Comparison of ENCODE assay signal across 11 cellular contexts in genomic region chr3:120399372-120399771, GRCh38. TPM values are rescaled to one million over a fixed set of nuclear protein-coding genes. Genes with fewer than 3 reads are reported as not detected.
DNase-seq lines count a peak whose midpoint lies in the region; ATAC-seq, FAIRE-seq and TF ChIP-seq lines count a peak whose summit lies in the region.
"Had no signal": no experiment of that assay in that cellular context is flagged by ENCODE, and none has a peak within 500 bp of the region (broad histone marks: within the 10 kb centered on the region; RNA-seq: fewer than 3 reads in every experiment).

No MANE protein-coding gene starts in this region.

- H3K27ac ChIP-seq in substantia nigra (ENCODE audit: low read depth, low read length, poor library complexity, severe bottlenecking) (no peak overlapping the region), right lobe of liver (no peak overlapping the region)

- DNase-seq in GM18507 (ENCODE audit: extremely low spot score, insufficient read length, low read depth) (no peak), NAMALWA (ENCODE audit: low spot score) (peak; percentile 45), substantia nigra (lab: John Stamatoyannopoulos, UW) (no peak), NCI-H1436 (lab: John Stamatoyannopoulos, UW) (no peak), right lobe of liver (no peak), DMS 273 (lab: John Stamatoyannopoulos, UW; ENCODE audit: unreplicated experiment) (no peak)
- DNase-seq: AML-193; stimulated activated naive CD4-positive, alpha-beta T cell treated with Interleukin-2 at 50 U/mL for 16 hours had no signal

- H3K4me3 ChIP-seq in right lobe of liver: no peak overlapping the region

- no peaks in the 10 kb centered on the region for H3K27me3 ChIP-seq in right lobe of liver

- peaks cover 0 to 9% (median under 1%) of the 10 kb centered on the region in 4 donors for H3K36me3 ChIP-seq in right lobe of liver

- no peaks in the 10 kb centered on the region for H3K4me1 ChIP-seq in right lobe of liver

- intact Hi-C loops in right lobe of liver (cut with DNase I): no loop called here

- FAIRE-seq in GM18507 (lab: Jason Lieb, UNC): peak; percentile 69
- FAIRE-seq: G401.6 had no signal

- ATAC-seq in GM19468 (IDR thresholded peaks at IDR 0.05; ENCODE audit: extremely low read depth, unreplicated experiment): peak; percentile 84
- peak; percentile 96 for ATAC-seq in HG02943 (IDR thresholded peaks at IDR 0.05; ENCODE audit: low read depth, unreplicated experiment)
- ATAC-seq in right lobe of liver: no peak

- H3K9me3 ChIP-seq in right lobe of liver: no peaks in the 10 kb centered on the region

- WGBS in right lobe of liver (ENCODE audit: insufficient coverage, low coverage, low lambda C conversion rate, missing lambda C conversion rate): 67% methylated on average over 2 of the region's 2 CpGs

- no peak for TF ChIP-seq CTCF in right lobe of liver (IDR thresholded peaks at IDR 0.05)

- TF ChIP-seq POLR2A in right lobe of liver (IDR thresholded peaks at IDR 0.05): no peak

RNA-seq across cellular contexts. Expression of gene LRRC58, which starts 50.2 kb away (rescaled TPM):
- total RNA-seq in right lobe of liver: 10 to 100 TPM in 4 of 6 experiments, 1 to 10 TPM in 2; 7.0 to 18.7 (median 10.3) TPM

RNA-seq across cellular contexts. Expression of gene FSTL1, which starts 51.4 kb away (rescaled TPM):
- 10 to 100 TPM; 32.8 to 50.0 (median 45.5) TPM for total RNA-seq in right lobe of liver

Comparison
In these comparisons a context has a peak if more than half of its experiments do, and no peak if none do; other contexts are left out.
1. ATAC-seq: peak in GM19468 (single experiment) and HG02943 (single experiment); none in right lobe of liver (0 of 4).